11 cellular contexts compared by ENCODE assay signal in the genomic region with DNA sequence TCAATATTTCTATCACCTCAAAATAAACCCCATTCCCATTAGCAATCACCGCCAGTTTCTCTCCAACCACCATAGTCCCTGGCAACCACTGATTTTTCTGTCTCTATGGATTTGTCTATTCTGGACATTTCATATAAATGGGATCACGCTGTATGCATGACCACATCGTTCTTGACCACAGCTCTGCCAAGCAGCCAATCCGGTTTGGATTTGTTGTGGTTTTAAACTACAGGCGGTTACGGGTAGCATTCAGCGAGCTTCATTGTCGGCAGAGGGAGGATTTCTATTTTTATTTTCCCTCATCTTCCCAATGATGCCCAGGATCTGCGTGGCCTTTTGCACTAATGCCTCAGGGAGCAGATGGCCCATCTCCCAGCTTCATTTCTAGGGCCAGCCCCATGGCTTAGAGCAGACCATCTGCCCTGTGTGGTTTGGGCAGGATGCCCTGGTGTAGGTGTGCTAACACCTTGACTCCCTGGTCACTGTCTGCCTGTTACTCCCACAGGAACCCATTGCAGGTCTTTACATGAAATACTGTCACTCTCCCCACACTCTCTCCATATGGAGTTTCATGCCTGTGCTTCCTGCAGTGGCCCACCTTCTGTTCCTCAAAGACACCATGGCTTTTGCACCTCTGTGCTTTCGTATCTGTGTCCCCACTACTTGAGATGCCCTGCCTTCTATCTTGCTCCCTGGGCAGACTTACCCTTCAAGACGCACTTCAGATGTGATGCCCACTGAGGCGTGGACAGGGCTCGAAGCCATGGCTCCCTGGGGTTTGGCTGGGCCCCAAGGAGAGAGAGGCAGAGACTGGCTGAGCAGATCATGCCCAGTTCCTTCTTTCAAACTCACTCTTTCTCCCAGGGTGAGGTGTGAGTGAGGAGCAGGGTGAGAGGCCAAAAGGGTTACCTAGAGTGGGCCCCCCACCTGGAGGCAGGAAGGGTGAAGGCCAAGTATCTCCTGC. TPM values are rescaled to one million over a fixed set of nuclear protein-coding genes. Genes with fewer than 3 reads are reported as not detected.
DNase-seq lines count a peak whose midpoint lies in the region; ATAC-seq, FAIRE-seq and TF ChIP-seq lines count a peak whose summit lies in the region.
"Had no signal": no experiment of that assay in that cellular context is flagged by ENCODE, and none has a peak within 500 bp of the region (broad histone marks: within the 10 kb centered on the region; RNA-seq: fewer than 3 reads in every experiment).

No MANE protein-coding gene starts in this region.

- no peak; the same call in 1 of the 2 replicates for ATAC-seq in PC-3
- ATAC-seq in GM18520 (IDR thresholded peaks at IDR 0.05; ENCODE audit: unreplicated experiment): no peak
- ATAC-seq: activated naive CD8-positive, alpha-beta T cell treated with anti-CD3 and anti-CD28 coated beads, Interleukin-2, amount 50 U/mL, for 24 hours had no signal

- CTCF ChIA-PET in RWPE1 (lab: Yijun Ruan, JAX): interaction anchor here (0.6 kb wide), 1 partner anchor 103 kb away, joined by 3 read pairs; no protein-coding TSS in a partner anchor
- CTCF ChIA-PET in PC-3 (lab: Charles Lee): interaction anchor here (0.6 kb wide), 2 partner anchors 182 to 1210 kb away, joined by 3 to 4 read pairs; no protein-coding TSS in a partner anchor

- POLR2A ChIA-PET in RWPE1 (lab: Yijun Ruan, JAX; ENCODE audit: low non-redundant PET) (no interaction called here), PC-3 (lab: Charles Lee; ENCODE audit: unreplicated experiment) (no interaction called here)

- no peaks in the 10 kb centered on the region for H4K20me1 ChIP-seq in PC-3 (ENCODE audit: low read length)

- H3K4me3 ChIP-seq in PC-3 (ENCODE audit: low read length): no peak overlapping the region

- H3F3A ChIP-seq in PC-3 (ENCODE audit: low read length, unreplicated experiment): no peaks in the 10 kb centered on the region

- no peak overlapping the region for H3K9ac ChIP-seq in PC-3 (ENCODE audit: low read length)

- H2AFZ ChIP-seq in PC-3 (ENCODE audit: low read length): no peak overlapping the region

- no peaks in the 10 kb centered on the region for H3K9me3 ChIP-seq in PC-3 (ENCODE audit: low read length)

- FAIRE-seq in urothelium cell line (lab: Jason Lieb, UNC): no peak

- in situ Hi-C loops in G401 (cut with HindIII; ENCODE audit: low sequenced_read_pairs): no loop called here

- H3K79me2 ChIP-seq in PC-3 (ENCODE audit: low read length): no peaks in the 10 kb centered on the region

- BruUV-seq in PC-3 (replicated peaks; lab: Mats Ljungman, UMichigan): no TSS peak

- H3K27ac ChIP-seq in RWPE1 (peak overlapping the region; percentile 20), PC-3 (ENCODE audit: low read length) (no peak overlapping the region)

- DNase-seq in CMK (ENCODE audit: low read depth): peak; percentile 22
- peak; percentile 98 for DNase-seq in G401 (ENCODE audit: low spot score)
- peak; percentile 41 for DNase-seq in RWPE1 (ENCODE audit: low spot score)
- peak; percentile 81 for DNase-seq in foreskin melanocyte
- DNase-seq in urothelium cell line (ENCODE audit: low spot score): no peak
- DNase-seq in NCI-H187 treated with DMSO at 0.1 percent for 48 hours (lab: John Stamatoyannopoulos, UW): no peak
- DNase-seq in PC-3: no peak
- DNase-seq: activated B cell treated with CpG ODN at 0.5 μM for 24 hours; activated naive CD8-positive, alpha-beta T cell treated with anti-CD3 and anti-CD28 coated beads, Interleukin-2, amount 50 U/mL, for 24 hours; KG1 had no signal

- 0 out of 2 replicates have a peak, but pooled peaks cover 4% of the 10 kb centered on the region for H3K36me3 ChIP-seq in PC-3 (ENCODE audit: low read depth, low read length)

- peaks cover 13% of the 10 kb centered on the region for H3K4me1 ChIP-seq in PC-3 (ENCODE audit: insufficient read depth, low read length)

- H3K27me3 ChIP-seq in PC-3 (ENCODE audit: low read length): no peaks in the 10 kb centered on the region

- no peaks in the 10 kb centered on the region for H3K9me2 ChIP-seq in PC-3 (replicated peaks; ENCODE audit: low read length)

- TF ChIP-seq CTCF in RWPE1 (conservative IDR thresholded peaks at IDR 0.05; ENCODE audit: low read depth) (no peak), PC-3 (conservative IDR thresholded peaks at IDR 0.05; ENCODE audit: low read depth, low read length) (no peak)

- no peak overlapping the region for H3K4me2 ChIP-seq in PC-3 (ENCODE audit: low read length)

- intact Hi-C loops in PC-3 (cut with micrococcal nuclease): no loop called here

RNA-seq across cellular contexts. Expression of gene SDCBP2, which starts 26.1 kb away (rescaled TPM):
- 0.49 and 2.0 TPM in 2 replicates for total RNA-seq in G401 (2014; rRNA removed; shearing (Covaris generic))
- total RNA-seq in PC-3 (2014; rRNA removed): 14.4 and 25.5 TPM in 2 replicates

RNA-seq across cellular contexts. Expression of gene SNPH, which starts 36.8 kb away (rescaled TPM):
- 1.7 and 2.4 TPM in 2 replicates for total RNA-seq in G401 (2014; rRNA removed; shearing (Covaris generic))
- 21.4 and 24.9 TPM in 2 replicates for total RNA-seq in PC-3 (2014; rRNA removed)

Comparison
In these comparisons a context has a peak if more than half of its experiments do, and no peak if none do; other contexts are left out.
1. DNase-seq: peak in CMK (single experiment), G401 (single experiment), RWPE1 (single experiment) and foreskin melanocyte (single experiment); none in urothelium cell line (single experiment), NCI-H187 treated with DMSO at 0.1 percent for 48 hours (single experiment) and PC-3 (single experiment).